In the genomic region with DNA sequence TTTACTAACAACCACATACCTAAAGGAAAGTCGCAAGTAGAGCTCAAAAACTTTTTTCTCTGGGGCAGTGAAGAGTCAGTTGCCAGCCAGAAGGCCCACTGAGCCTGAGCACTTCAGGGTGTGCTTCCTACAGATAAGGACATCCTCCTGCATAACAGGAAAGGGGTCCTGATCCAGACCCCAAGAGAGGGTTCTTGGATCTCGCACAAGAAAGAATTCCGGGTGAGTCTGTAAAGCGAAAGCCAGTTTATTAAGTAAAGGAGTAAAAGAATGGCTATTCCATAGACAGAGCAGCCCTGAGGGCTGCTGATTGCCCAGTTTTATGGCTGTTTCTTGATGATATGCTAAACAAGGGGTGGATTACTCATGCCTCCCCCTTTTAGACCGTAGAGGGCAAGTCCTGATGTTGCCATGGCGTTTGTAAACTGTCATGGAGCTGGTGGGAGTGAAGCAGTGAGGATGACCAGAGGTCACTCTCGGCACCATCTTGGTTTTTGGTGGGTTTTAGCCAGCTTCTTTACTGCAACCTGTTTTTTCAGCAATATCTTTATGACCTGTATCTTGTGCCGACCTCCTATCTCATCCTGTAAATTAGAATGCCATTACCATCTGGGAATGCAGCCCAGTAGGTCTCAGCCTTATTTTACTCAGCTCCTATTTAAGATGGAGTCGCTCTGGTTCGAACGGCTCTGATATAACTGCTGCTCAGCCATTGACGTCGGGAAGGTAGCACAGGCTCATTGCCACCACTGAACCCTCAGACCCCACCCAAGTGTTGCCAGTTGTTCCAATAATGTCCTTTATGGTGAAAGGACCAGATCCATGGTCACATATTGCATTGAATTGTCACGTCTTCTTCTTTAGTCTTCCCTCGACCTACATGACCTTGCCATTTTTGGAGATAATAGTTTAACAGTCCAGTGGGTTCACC, we compare ENCODE assay signal across 14 cellular contexts.
DNase-seq lines count a peak whose midpoint lies in the region; ATAC-seq and TF ChIP-seq lines count a peak whose summit lies in the region.
"Had no signal": no experiment of that assay in that cellular context is flagged by ENCODE, and none has a peak within 500 bp of the region (broad histone marks: within the 10 kb centered on the region; RNA-seq: fewer than 3 reads in every experiment).

No MANE protein-coding gene starts in this region.

- TF ChIP-seq CTCF in right atrium auricular region (IDR thresholded peaks at IDR 0.05) (no peak), heart left ventricle (IDR thresholded peaks at IDR 0.05) (no peak), esophagus muscularis mucosa (IDR thresholded peaks at IDR 0.05) (no peak), osteoblast (IDR thresholded peaks at IDR 0.05; ENCODE audit: extremely low read depth, low read depth, low read length) (no peak)

- TF ChIP-seq EP300 in esophagus muscularis mucosa (IDR thresholded peaks at IDR 0.05), result no peak

- peaks cover 0 to 27% of the 10 kb centered on the region in 2 donors for H3K4me1 ChIP-seq in right atrium auricular region
- peaks cover 0 to 36% (median 21%) of the 10 kb centered on the region in 12 donors for H3K4me1 ChIP-seq in heart left ventricle
- peaks cover 37 to 76% (median 72%) of the 10 kb centered on the region in 4 donors for H3K4me1 ChIP-seq in esophagus muscularis mucosa
- peaks cover 33% of the 10 kb centered on the region for H3K4me1 ChIP-seq in osteoblast (ENCODE audit: insufficient read depth, low read length)

- H2AFZ ChIP-seq in osteoblast (ENCODE audit: low read length), result no peak overlapping the region

- H3K4me3 ChIP-seq in right atrium auricular region (no peak overlapping the region), heart left ventricle (no peak overlapping the region), esophagus muscularis mucosa (peak overlapping the region in 2 of 4 donors; percentile 34 to 44), osteoblast (ENCODE audit: insufficient read depth, low read length) (no peak overlapping the region)

- WGBS in heart left ventricle, 4 donors, result 84 to 90% (median 87%) methylated on average over 15 of the region's 15 CpGs
- WGBS in esophagus muscularis mucosa, result 73% methylated on average over 15 of the region's 15 CpGs

- H3K4me2 ChIP-seq in osteoblast (ENCODE audit: insufficient read depth, low read length), result peak overlapping the region; percentile 17

- H4K20me1 ChIP-seq in osteoblast (ENCODE audit: insufficient read depth, low read length), result no peaks in the 10 kb centered on the region

- H3K36me3 ChIP-seq in right atrium auricular region (no peaks in the 10 kb centered on the region), heart left ventricle (no peaks in the 10 kb centered on the region), esophagus muscularis mucosa (no peaks in the 10 kb centered on the region), osteoblast (ENCODE audit: insufficient read depth, low read length) (no peaks in the 10 kb centered on the region)

- H3K9me3 ChIP-seq in right atrium auricular region, result peaks cover 0 to 6% of the 10 kb centered on the region in 2 donors
- H3K9me3 ChIP-seq in heart left ventricle, result peaks cover 0 to 13% (median 0%) of the 10 kb centered on the region in 12 donors
- H3K9me3 ChIP-seq in esophagus muscularis mucosa, result no peaks in the 10 kb centered on the region
- H3K9me3 ChIP-seq in osteoblast (ENCODE audit: low read depth, low read length), result no peaks in the 10 kb centered on the region

- no peak for TF ChIP-seq POLR2A in heart left ventricle (IDR thresholded peaks at IDR 0.05)
- no peak for TF ChIP-seq POLR2A in esophagus muscularis mucosa (IDR thresholded peaks at IDR 0.05; ENCODE audit: low read depth)

- DNase-seq in right atrium auricular region (ENCODE audit: low spot score), result no peak
- no peak for DNase-seq in heart left ventricle
- no peak for DNase-seq in esophagus muscularis mucosa (ENCODE audit: extremely low spot score)
- no peak for DNase-seq in osteoblast (ENCODE audit: insufficient read length, low spot score, missing footprints)
- DNase-seq in NCI-H345 (lab: John Stamatoyannopoulos, UW), result no peak
- DNase-seq in activated CD4-positive, alpha-beta T cell treated with anti-CD3 and anti-CD28 coated beads for 4 hours, result no peak
- DNase-seq: ACHN; activated CD4-positive, CD25-positive, alpha-beta regulatory T cell treated with anti-CD3 and anti-CD28 coated beads, Interleukin-2, amount 50 U/mL, for 72 hours; activated naive CD4-positive, alpha-beta T cell treated with Interleukin-2 at 50 U/mL for 16 hours; left cardiac atrium; NCI-H1694; RPMI8226 had no signal

- ATAC-seq in heart left ventricle (no peak), SK-N-SH treated with all-trans-retinoic acid at 6 μM for 48 hours (no peak), GM18867 (IDR thresholded peaks at IDR 0.05; ENCODE audit: unreplicated experiment) (no peak)

- H3K27me3 ChIP-seq in right atrium auricular region (no peaks in the 10 kb centered on the region), heart left ventricle (no peaks in the 10 kb centered on the region), esophagus muscularis mucosa (no peaks in the 10 kb centered on the region), osteoblast (ENCODE audit: insufficient read depth, low read length) (no peaks in the 10 kb centered on the region)

- H3K79me2 ChIP-seq in osteoblast (ENCODE audit: insufficient read depth, low read length), result no peaks in the 10 kb centered on the region

- intact Hi-C loops in heart left ventricle (cut with DNase I), result no loop called here
- intact Hi-C loops in esophagus muscularis mucosa (cut with DNase I), result loop anchor here (5.0 kb wide), 3 partner anchors 35 to 95 kb away; a partner anchor contains a TSS

- H3K27ac ChIP-seq in right atrium auricular region, result peak overlapping the region; percentile 39 to 72
- peak overlapping the region in 5 of 12 donors; percentile 46 to 86 (median 72) for H3K27ac ChIP-seq in heart left ventricle
- peak overlapping the region; percentile 91 to 97 (median 94) for H3K27ac ChIP-seq in esophagus muscularis mucosa (replicated peaks in 1 of 4)
- peak overlapping the region; percentile 72 for H3K27ac ChIP-seq in osteoblast (ENCODE audit: low read depth, low read length)

TF ChIP-seq in SK-N-SH treated with all-trans-retinoic acid at 6 μM for 48 hours, 23 proteins besides CTCF, POLR2A, EP300 and RAD21:
- TF ChIP-seq ZNF70 (CRISPR knock-in tag; IDR thresholded peaks at IDR 0.05), result no peak
- no peak for TF ChIP-seq BACH2 (CRISPR knock-in tag; IDR thresholded peaks at IDR 0.05; ENCODE audit: borderline replicate concordance)
- no peak for TF ChIP-seq ESRRG (CRISPR knock-in tag; IDR thresholded peaks at IDR 0.05)
- TF ChIP-seq, protein P1, sequence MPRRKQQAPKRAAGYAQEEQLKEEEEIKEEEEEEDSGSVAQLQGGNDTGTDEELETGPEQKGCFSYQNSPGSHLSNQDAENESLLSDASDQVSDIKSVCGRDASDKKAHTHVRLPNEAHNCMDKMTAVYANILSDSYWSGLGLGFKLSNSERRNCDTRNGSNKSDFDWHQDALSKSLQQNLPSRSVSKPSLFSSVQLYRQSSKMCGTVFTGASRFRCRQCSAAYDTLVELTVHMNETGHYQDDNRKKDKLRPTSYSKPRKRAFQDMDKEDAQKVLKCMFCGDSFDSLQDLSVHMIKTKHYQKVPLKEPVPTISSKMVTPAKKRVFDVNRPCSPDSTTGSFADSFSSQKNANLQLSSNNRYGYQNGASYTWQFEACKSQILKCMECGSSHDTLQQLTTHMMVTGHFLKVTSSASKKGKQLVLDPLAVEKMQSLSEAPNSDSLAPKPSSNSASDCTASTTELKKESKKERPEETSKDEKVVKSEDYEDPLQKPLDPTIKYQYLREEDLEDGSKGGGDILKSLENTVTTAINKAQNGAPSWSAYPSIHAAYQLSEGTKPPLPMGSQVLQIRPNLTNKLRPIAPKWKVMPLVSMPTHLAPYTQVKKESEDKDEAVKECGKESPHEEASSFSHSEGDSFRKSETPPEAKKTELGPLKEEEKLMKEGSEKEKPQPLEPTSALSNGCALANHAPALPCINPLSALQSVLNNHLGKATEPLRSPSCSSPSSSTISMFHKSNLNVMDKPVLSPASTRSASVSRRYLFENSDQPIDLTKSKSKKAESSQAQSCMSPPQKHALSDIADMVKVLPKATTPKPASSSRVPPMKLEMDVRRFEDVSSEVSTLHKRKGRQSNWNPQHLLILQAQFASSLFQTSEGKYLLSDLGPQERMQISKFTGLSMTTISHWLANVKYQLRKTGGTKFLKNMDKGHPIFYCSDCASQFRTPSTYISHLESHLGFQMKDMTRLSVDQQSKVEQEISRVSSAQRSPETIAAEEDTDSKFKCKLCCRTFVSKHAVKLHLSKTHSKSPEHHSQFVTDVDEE (CRISPR knock-in tag; IDR thresholded peaks at IDR 0.05), result no peak
- TF ChIP-seq ZNF565 (CRISPR knock-in tag; conservative IDR thresholded peaks at IDR 0.05; ENCODE audit: low read depth), result no peak
- TF ChIP-seq ISL1 (CRISPR knock-in tag; IDR thresholded peaks at IDR 0.05), result no peak
- TF ChIP-seq, protein P2, sequence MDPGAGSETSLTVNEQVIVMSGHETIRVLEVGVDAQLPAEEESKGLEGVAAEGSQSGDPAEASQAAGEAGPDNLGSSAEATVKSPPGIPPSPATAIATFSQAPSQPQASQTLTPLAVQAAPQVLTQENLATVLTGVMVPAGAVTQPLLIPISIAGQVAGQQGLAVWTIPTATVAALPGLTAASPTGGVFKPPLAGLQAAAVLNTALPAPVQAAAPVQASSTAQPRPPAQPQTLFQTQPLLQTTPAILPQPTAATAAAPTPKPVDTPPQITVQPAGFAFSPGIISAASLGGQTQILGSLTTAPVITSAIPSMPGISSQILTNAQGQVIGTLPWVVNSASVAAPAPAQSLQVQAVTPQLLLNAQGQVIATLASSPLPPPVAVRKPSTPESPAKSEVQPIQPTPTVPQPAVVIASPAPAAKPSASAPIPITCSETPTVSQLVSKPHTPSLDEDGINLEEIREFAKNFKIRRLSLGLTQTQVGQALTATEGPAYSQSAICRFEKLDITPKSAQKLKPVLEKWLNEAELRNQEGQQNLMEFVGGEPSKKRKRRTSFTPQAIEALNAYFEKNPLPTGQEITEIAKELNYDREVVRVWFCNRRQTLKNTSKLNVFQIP (CRISPR knock-in tag; IDR thresholded peaks at IDR 0.05; ENCODE audit: borderline replicate concordance, low read depth), result no peak
